In the genomic region with DNA sequence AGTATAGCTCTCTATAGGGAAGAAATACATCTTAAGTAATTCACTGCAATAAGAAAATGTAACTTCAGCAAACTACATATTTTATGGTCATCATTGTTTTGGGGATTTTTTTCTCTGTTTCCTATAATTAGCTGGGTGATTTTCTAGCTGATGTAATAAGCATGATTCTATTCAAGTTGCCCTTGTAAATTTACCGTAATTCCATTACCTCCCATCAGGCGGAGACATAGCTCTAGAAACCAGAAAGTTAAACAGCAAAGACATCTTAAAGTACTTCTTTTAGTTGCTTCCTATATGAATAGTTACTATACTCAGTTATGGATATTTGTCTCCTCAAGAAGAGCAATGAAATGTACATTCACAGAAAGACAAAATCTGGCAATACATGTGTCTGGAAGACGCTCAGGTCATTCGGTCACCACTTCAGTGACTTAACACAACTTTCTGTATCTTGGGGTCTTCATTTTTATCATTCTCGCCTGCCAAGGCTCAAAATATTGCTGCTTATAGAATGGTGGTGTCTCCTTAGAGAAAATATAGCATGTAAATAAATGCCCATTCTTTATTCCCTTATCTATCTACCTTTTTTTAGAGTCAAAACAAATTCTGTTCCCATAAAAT, we compare ENCODE assay signal across 1 cellular context.
A peak's percentile ranks its signal among the peaks of the same experiment; 100 is the strongest.
TF ChIP-seq lines count a peak whose summit lies in the region.

No MANE protein-coding gene starts in this region.

TF ChIP-seq in H1, 55 proteins besides CTCF, POLR2A, EP300 and RAD21 (continued from another document):
- TF ChIP-seq, protein P1, sequence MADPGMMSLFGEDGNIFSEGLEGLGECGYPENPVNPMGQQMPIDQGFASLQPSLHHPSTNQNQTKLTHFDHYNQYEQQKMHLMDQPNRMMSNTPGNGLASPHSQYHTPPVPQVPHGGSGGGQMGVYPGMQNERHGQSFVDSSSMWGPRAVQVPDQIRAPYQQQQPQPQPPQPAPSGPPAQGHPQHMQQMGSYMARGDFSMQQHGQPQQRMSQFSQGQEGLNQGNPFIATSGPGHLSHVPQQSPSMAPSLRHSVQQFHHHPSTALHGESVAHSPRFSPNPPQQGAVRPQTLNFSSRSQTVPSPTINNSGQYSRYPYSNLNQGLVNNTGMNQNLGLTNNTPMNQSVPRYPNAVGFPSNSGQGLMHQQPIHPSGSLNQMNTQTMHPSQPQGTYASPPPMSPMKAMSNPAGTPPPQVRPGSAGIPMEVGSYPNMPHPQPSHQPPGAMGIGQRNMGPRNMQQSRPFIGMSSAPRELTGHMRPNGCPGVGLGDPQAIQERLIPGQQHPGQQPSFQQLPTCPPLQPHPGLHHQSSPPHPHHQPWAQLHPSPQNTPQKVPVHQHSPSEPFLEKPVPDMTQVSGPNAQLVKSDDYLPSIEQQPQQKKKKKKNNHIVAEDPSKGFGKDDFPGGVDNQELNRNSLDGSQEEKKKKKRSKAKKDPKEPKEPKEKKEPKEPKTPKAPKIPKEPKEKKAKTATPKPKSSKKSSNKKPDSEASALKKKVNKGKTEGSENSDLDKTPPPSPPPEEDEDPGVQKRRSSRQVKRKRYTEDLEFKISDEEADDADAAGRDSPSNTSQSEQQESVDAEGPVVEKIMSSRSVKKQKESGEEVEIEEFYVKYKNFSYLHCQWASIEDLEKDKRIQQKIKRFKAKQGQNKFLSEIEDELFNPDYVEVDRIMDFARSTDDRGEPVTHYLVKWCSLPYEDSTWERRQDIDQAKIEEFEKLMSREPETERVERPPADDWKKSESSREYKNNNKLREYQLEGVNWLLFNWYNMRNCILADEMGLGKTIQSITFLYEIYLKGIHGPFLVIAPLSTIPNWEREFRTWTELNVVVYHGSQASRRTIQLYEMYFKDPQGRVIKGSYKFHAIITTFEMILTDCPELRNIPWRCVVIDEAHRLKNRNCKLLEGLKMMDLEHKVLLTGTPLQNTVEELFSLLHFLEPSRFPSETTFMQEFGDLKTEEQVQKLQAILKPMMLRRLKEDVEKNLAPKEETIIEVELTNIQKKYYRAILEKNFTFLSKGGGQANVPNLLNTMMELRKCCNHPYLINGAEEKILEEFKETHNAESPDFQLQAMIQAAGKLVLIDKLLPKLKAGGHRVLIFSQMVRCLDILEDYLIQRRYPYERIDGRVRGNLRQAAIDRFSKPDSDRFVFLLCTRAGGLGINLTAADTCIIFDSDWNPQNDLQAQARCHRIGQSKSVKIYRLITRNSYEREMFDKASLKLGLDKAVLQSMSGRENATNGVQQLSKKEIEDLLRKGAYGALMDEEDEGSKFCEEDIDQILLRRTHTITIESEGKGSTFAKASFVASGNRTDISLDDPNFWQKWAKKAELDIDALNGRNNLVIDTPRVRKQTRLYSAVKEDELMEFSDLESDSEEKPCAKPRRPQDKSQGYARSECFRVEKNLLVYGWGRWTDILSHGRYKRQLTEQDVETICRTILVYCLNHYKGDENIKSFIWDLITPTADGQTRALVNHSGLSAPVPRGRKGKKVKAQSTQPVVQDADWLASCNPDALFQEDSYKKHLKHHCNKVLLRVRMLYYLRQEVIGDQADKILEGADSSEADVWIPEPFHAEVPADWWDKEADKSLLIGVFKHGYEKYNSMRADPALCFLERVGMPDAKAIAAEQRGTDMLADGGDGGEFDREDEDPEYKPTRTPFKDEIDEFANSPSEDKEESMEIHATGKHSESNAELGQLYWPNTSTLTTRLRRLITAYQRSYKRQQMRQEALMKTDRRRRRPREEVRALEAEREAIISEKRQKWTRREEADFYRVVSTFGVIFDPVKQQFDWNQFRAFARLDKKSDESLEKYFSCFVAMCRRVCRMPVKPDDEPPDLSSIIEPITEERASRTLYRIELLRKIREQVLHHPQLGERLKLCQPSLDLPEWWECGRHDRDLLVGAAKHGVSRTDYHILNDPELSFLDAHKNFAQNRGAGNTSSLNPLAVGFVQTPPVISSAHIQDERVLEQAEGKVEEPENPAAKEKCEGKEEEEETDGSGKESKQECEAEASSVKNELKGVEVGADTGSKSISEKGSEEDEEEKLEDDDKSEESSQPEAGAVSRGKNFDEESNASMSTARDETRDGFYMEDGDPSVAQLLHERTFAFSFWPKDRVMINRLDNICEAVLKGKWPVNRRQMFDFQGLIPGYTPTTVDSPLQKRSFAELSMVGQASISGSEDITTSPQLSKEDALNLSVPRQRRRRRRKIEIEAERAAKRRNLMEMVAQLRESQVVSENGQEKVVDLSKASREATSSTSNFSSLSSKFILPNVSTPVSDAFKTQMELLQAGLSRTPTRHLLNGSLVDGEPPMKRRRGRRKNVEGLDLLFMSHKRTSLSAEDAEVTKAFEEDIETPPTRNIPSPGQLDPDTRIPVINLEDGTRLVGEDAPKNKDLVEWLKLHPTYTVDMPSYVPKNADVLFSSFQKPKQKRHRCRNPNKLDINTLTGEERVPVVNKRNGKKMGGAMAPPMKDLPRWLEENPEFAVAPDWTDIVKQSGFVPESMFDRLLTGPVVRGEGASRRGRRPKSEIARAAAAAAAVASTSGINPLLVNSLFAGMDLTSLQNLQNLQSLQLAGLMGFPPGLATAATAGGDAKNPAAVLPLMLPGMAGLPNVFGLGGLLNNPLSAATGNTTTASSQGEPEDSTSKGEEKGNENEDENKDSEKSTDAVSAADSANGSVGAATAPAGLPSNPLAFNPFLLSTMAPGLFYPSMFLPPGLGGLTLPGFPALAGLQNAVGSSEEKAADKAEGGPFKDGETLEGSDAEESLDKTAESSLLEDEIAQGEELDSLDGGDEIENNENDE (IDR thresholded peaks at IDR 0.05; ENCODE audit: insufficient replicate concordance, low read length) = peak; percentile 40
- TF ChIP-seq CEBPB (IDR thresholded peaks at IDR 0.05; ENCODE audit: low read depth, low read length) = peak; percentile 17; the same call in 1 of the 2 replicates
